In the genomic region with DNA sequence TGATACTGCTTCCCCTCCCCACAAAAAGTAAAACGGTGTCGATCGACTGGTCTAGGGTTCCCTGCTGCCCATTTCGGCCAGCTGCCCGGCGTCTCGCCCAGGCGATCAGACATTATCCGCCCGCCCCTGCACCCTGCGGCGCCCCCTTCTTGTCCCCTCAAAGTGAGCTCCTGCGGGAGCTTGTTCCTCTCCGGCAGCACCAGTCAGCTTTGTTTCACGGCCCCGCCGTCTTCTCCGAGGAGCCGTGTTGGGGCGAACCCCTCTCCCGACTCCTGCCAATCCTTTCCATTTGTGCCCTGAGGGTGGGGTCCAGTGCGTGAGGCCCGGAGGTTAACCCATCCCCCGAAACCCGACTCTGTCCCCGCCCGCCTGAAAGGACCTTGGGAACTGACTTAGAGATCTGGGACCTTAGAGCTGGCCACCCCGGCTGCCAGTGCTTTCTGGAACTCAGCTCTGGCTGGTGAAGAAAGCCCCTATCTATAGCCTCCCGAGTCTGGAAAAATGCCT, we compare ENCODE assay signal across 8 cellular contexts. TPM values are rescaled to one million over a fixed set of nuclear protein-coding genes. Genes with fewer than 3 reads are reported as not detected.
DNase-seq lines count a peak whose midpoint lies in the region; ATAC-seq lines count a peak whose summit lies in the region.

No MANE protein-coding gene starts in this region.

- DNase-seq in LHCN-M2 (ENCODE audit: low read depth) (peak; percentile 55), kidney glomerular epithelial cell (lab: John Stamatoyannopoulos, UW) (peak; percentile 19), NCI-H446 treated with DMSO at 0.1 percent for 48 hours (lab: John Stamatoyannopoulos, UW) (no peak)
- DNase-seq in activated CD4-positive, alpha-beta T cell treated with anti-CD3 and anti-CD28 coated beads for 24 hours (ENCODE audit: low read depth in 2 of 2) = peak; percentile 5 to 28
- peak in 2 of 3 donors; percentile 27 to 29 for DNase-seq in stimulated activated CD4-positive, alpha-beta T cell treated with anti-CD3 and anti-CD28 coated beads, Interleukin-12 subunit alpha, Interleukin-12 subunit beta, amount 100 ng/mL, for 48 hours (ENCODE audit: low read depth in 2 of 3, low spot score in 1 of 3)

- ATAC-seq in GM18498 (IDR thresholded peaks at IDR 0.05; ENCODE audit: unreplicated experiment) (peak; percentile 2), HG02798 (IDR thresholded peaks at IDR 0.05; ENCODE audit: poor library complexity, unreplicated experiment) (no peak)

- H3K27ac ChIP-seq in cingulate gyrus (ENCODE audit: low read depth, low read length) = peak overlapping the region; percentile 100

RNA-seq across cellular contexts. Expression of gene UBE2B, which starts 0.5 kb away (rescaled TPM):
- 7.2 and 13.2 TPM in 2 replicates for total RNA-seq in LHCN-M2 (2014; rRNA removed)
- 48.9 TPM for polyA plus RNA-seq in LHCN-M2 (2012)

RNA-seq across cellular contexts. Expression of gene CDKL3, which starts 4.9 kb away (rescaled TPM):
- total RNA-seq in LHCN-M2 (2014; rRNA removed) = 2.2 and 2.6 TPM in 2 replicates
- 2.9 TPM for polyA plus RNA-seq in LHCN-M2 (2012)

RNA-seq across cellular contexts. Expression of gene CDKN2AIPNL, which starts 39.8 kb away (rescaled TPM):
- 40.8 and 43.3 TPM in 2 replicates for total RNA-seq in LHCN-M2 (2014; rRNA removed)
- polyA plus RNA-seq in LHCN-M2 (2012) = 25.1 TPM
